Comparison of ENCODE assay signal across 24 cellular contexts in the genomic region with DNA sequence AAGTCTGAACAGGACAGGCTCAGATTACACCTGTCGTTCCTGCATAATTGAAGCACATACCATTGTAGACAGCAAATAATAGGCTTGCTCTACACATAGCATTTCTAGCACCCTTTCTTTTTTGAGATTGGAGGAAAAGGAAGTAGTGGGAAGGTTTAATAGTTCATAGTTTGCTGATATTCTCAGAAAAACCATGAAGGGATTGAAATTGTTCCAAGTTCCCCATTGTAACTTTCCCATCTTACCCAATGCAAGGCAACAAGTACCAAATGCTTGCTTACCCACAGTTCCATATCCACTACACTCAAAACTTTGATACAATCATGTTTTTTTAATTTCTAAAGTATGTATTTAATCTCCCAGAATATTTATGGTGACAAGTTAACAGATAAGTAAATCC.
"Had no signal": no experiment of that assay in that cellular context is flagged by ENCODE, and none has a peak within 500 bp of the region (broad histone marks: within the 10 kb centered on the region; RNA-seq: fewer than 3 reads in every experiment).

No MANE protein-coding gene starts in this region.

- DNase-seq: activated CD4-positive, alpha-beta T cell treated with anti-CD3 and anti-CD28 coated beads, Interleukin-2, amount 10 ng/mL, durations not matched to agents 7 days and 5 days; activated CD8-positive, alpha-beta memory T cell treated with anti-CD3 and anti-CD28 coated beads, Interleukin-2, amount 50 U/mL, for 48 hours; activated effector memory CD4-positive, alpha-beta T cell treated with anti-CD3 and anti-CD28 coated beads, Interleukin-2, amount 50 U/mL, for 16 hours; activated naive CD4-positive, alpha-beta T cell treated with anti-CD3 and anti-CD28 coated beads, Interleukin-2, amount 50 U/mL, for 16 hours; activated naive CD8-positive, alpha-beta T cell treated with anti-CD3 and anti-CD28 coated beads, Interleukin-2, amount 50 U/mL, for 24 hours; anterior cingulate cortex; body of pancreas; dermis blood vessel endothelial cell; effector memory CD4-positive, alpha-beta T cell; foreskin keratinocyte; naive thymus-derived CD4-positive, alpha-beta T cell; occipital lobe; posterior cingulate gyrus; sigmoid colon; stimulated activated CD4-positive, alpha-beta T cell treated with anti-CD3 and anti-CD28 coated beads, Interleukin-15, amount 100 ng/mL, for 24 hours; stomach; T1000 had no signal

- H3K4me3 ChIP-seq: body of pancreas, cardiac muscle cell, sigmoid colon, smooth muscle cell, stomach, suprapubic skin, tibial nerve had no signal

- H3K4me1 ChIP-seq: body of pancreas, foreskin keratinocyte, sigmoid colon, stomach, suprapubic skin, tibial nerve had no signal

- H3K27me3 ChIP-seq: body of pancreas, cardiac muscle cell, foreskin keratinocyte, sigmoid colon, stomach, suprapubic skin, tibial nerve had no signal

- H3K4me3 Mint-ChIP-seq: activated CD4-positive, alpha-beta T cell treated with anti-CD3 and anti-CD28 coated beads, Interleukin-2, amount 10 ng/mL, durations not matched to agents 7 days and 5 days; activated naive CD8-positive, alpha-beta T cell treated with anti-CD3 and anti-CD28 coated beads, Interleukin-2, amount 50 U/mL, for 24 hours; activated T-cell treated with anti-CD3 and anti-CD28 coated beads, Interleukin-2, amount 50 U/mL, for 72 hours; naive thymus-derived CD4-positive, alpha-beta T cell; neural crest cell; stimulated activated memory B cell treated with anti-CD40 and anti-IgM and Interleukin-4, amounts not matched to agents 10 μg/mL and 1 μg/mL and 100 μg/mL, for 72 hours had no signal

- H3K27ac Mint-ChIP-seq: activated CD4-positive, alpha-beta T cell treated with anti-CD3 and anti-CD28 coated beads, Interleukin-2, amount 10 ng/mL, durations not matched to agents 7 days and 5 days; activated T-cell treated with anti-CD3 and anti-CD28 coated beads, Interleukin-2, amount 50 U/mL, for 72 hours; stimulated activated memory B cell treated with anti-CD40 and anti-IgM and Interleukin-4, amounts not matched to agents 10 μg/mL and 1 μg/mL and 100 μg/mL, for 72 hours had no signal

- H3K36me3 ChIP-seq: cardiac muscle cell had no signal

- H3K9me3 ChIP-seq: body of pancreas, sigmoid colon, stomach, suprapubic skin, tibial nerve had no signal

- H3K4me1 Mint-ChIP-seq: activated CD4-positive, alpha-beta T cell treated with anti-CD3 and anti-CD28 coated beads, Interleukin-2, amount 10 ng/mL, durations not matched to agents 7 days and 5 days; neural crest cell; stimulated activated memory B cell treated with anti-CD40 and anti-IgM and Interleukin-4, amounts not matched to agents 10 μg/mL and 1 μg/mL and 100 μg/mL, for 72 hours had no signal

- H3K27me3 Mint-ChIP-seq: activated CD4-positive, alpha-beta T cell treated with anti-CD3 and anti-CD28 coated beads, Interleukin-2, amount 10 ng/mL, durations not matched to agents 7 days and 5 days; activated naive CD8-positive, alpha-beta T cell treated with anti-CD3 and anti-CD28 coated beads, Interleukin-2, amount 50 U/mL, for 24 hours; naive thymus-derived CD4-positive, alpha-beta T cell; stimulated activated memory B cell treated with anti-CD40 and anti-IgM and Interleukin-4, amounts not matched to agents 10 μg/mL and 1 μg/mL and 100 μg/mL, for 72 hours had no signal

- H3K9me3 Mint-ChIP-seq: activated CD4-positive, alpha-beta T cell treated with anti-CD3 and anti-CD28 coated beads, Interleukin-2, amount 10 ng/mL, durations not matched to agents 7 days and 5 days; activated naive CD8-positive, alpha-beta T cell treated with anti-CD3 and anti-CD28 coated beads, Interleukin-2, amount 50 U/mL, for 24 hours; activated T-cell treated with anti-CD3 and anti-CD28 coated beads, Interleukin-2, amount 50 U/mL, for 72 hours; stimulated activated memory B cell treated with anti-CD40 and anti-IgM and Interleukin-4, amounts not matched to agents 10 μg/mL and 1 μg/mL and 100 μg/mL, for 72 hours had no signal
